33 cellular contexts compared by ENCODE assay signal in genomic region chr2:122528061-122528460, GRCh38.
DNase-seq lines count a peak whose midpoint lies in the region; ATAC-seq and TF ChIP-seq lines count a peak whose summit lies in the region.
"Had no signal": no experiment of that assay in that cellular context is flagged by ENCODE, and none has a peak within 500 bp of the region (broad histone marks: within the 10 kb centered on the region; RNA-seq: fewer than 3 reads in every experiment).

No MANE protein-coding gene starts in this region.

- TF ChIP-seq CTCF in WTC11 (IDR thresholded peaks at IDR 0.05), result no peak

- CTCF ChIA-PET in WTC11 (lab: Charles Lee), result no interaction called here

- POLR2A ChIA-PET in WTC11 (lab: Charles Lee), result interaction anchor here (0.7 kb wide), 1 partner anchor 351 kb away, joined by 6 read pairs; no protein-coding TSS in a partner anchor

- H3K9me3 Mint-ChIP-seq in WTC11, result no peaks in the 10 kb centered on the region
- H3K9me3 Mint-ChIP-seq: dendritic cell treated with granulocyte-macrophage colony-stimulating factor and Interleukin-4, amounts not matched to agents 40 ng/mL and 50 ng/mL, for 4 days; H9 had no signal

- peaks cover 17% of the 10 kb centered on the region for H3K4me1 Mint-ChIP-seq in WTC11
- H3K4me1 Mint-ChIP-seq: activated CD4-positive, alpha-beta T cell treated with anti-CD3 and anti-CD28 coated beads for 36 hours; activated naive CD4-positive, alpha-beta T cell treated with anti-CD3 and anti-CD28 coated beads, Interleukin-2, amount 50 U/mL, for 24 hours; stimulated activated effector memory CD8-positive, alpha-beta T cell treated with anti-CD3 and anti-CD28 coated beads, Interleukin-12 subunit alpha, Interleukin-12 subunit beta, amount 100 ng/mL, for 72 hours had no signal

- DNase-seq in HS-5 (ENCODE audit: low read depth) (peak; percentile 39), astrocyte of the hippocampus (ENCODE audit: low read depth, low spot score) (peak; percentile 26), hepatic stellate cell (ENCODE audit: low spot score) (peak; percentile 47), WTC11 (ENCODE audit: low spot score) (no peak), iPS-NIHi7 (ENCODE audit: extremely low spot score) (no peak)
- DNase-seq: activated CD4-positive, alpha-beta T cell treated with anti-CD3 and anti-CD28 coated beads for 36 hours; activated CD8-positive, alpha-beta T cell treated with anti-CD3 and anti-CD28 coated beads, Interleukin-2, amount 10 ng/mL, durations not matched to agents 7 days and 5 days; amygdala; C1 segment of cervical spinal cord; central memory CD4-positive, alpha-beta T cell; DMS153; GDM1; H9; heart left ventricle; Karpas-422; kidney glomerular epithelial cell; MV-4-11; naive thymus-derived CD8-positive, alpha-beta T cell; NCI-H1436; NCI-H2081 treated with DMSO at 0.1 percent for 48 hours; NCI-H226; NCI-H69; SHP77; T-helper 2 cell; transverse colon had no signal

- H3K4me3 Mint-ChIP-seq in WTC11, result no peak overlapping the region
- H3K4me3 Mint-ChIP-seq: activated CD4-positive, alpha-beta T cell treated with anti-CD3 and anti-CD28 coated beads for 36 hours; activated CD8-positive, alpha-beta T cell treated with anti-CD3 and anti-CD28 coated beads, Interleukin-2, amount 10 ng/mL, durations not matched to agents 7 days and 5 days; activated naive CD4-positive, alpha-beta T cell treated with anti-CD3 and anti-CD28 coated beads, Interleukin-2, amount 50 U/mL, for 24 hours; dendritic cell treated with granulocyte-macrophage colony-stimulating factor and Interleukin-4, amounts not matched to agents 40 ng/mL and 50 ng/mL, for 4 days; H9; naive thymus-derived CD8-positive, alpha-beta T cell; stimulated activated effector memory CD8-positive, alpha-beta T cell treated with anti-CD3 and anti-CD28 coated beads, Interleukin-12 subunit alpha, Interleukin-12 subunit beta, amount 100 ng/mL, for 72 hours had no signal

- no peaks in the 10 kb centered on the region for H3K36me3 Mint-ChIP-seq in WTC11
- H3K36me3 Mint-ChIP-seq: activated naive CD4-positive, alpha-beta T cell treated with anti-CD3 and anti-CD28 coated beads, Interleukin-2, amount 50 U/mL, for 24 hours; naive thymus-derived CD8-positive, alpha-beta T cell; stimulated activated effector memory CD8-positive, alpha-beta T cell treated with anti-CD3 and anti-CD28 coated beads, Interleukin-12 subunit alpha, Interleukin-12 subunit beta, amount 100 ng/mL, for 72 hours had no signal

- H3K27me3 Mint-ChIP-seq in WTC11 (ENCODE audit: low read depth), result no peaks in the 10 kb centered on the region; the same call in 1 of the 2 replicates
- H3K27me3 Mint-ChIP-seq: activated CD4-positive, alpha-beta T cell treated with anti-CD3 and anti-CD28 coated beads for 36 hours; dendritic cell treated with granulocyte-macrophage colony-stimulating factor and Interleukin-4, amounts not matched to agents 40 ng/mL and 50 ng/mL, for 4 days; naive thymus-derived CD8-positive, alpha-beta T cell had no signal

- ATAC-seq in GM18868 (IDR thresholded peaks at IDR 0.05; ENCODE audit: unreplicated experiment) (no peak), WTC11 (no peak), GM19351 (IDR thresholded peaks at IDR 0.05; ENCODE audit: unreplicated experiment) (no peak)
- ATAC-seq: activated CD4-positive, alpha-beta T cell treated with anti-CD3 and anti-CD28 coated beads for 36 hours; activated CD8-positive, alpha-beta T cell treated with anti-CD3 and anti-CD28 coated beads, Interleukin-2, amount 10 ng/mL, durations not matched to agents 7 days and 5 days; foreskin keratinocyte; heart left ventricle; HepG2; naive thymus-derived CD8-positive, alpha-beta T cell; stimulated activated effector memory CD8-positive, alpha-beta T cell treated with anti-CD3 and anti-CD28 coated beads, Interleukin-12 subunit alpha, Interleukin-12 subunit beta, amount 100 ng/mL, for 72 hours had no signal

- no peak overlapping the region for H3K27ac Mint-ChIP-seq in WTC11
- H3K27ac Mint-ChIP-seq: activated CD4-positive, alpha-beta T cell treated with anti-CD3 and anti-CD28 coated beads for 36 hours; activated CD8-positive, alpha-beta T cell treated with anti-CD3 and anti-CD28 coated beads, Interleukin-2, amount 10 ng/mL, durations not matched to agents 7 days and 5 days; activated naive CD4-positive, alpha-beta T cell treated with anti-CD3 and anti-CD28 coated beads, Interleukin-2, amount 50 U/mL, for 24 hours; activated T-helper 2 cell treated with anti-CD3 and anti-CD28 coated beads, Interferon-gamma antibody, Interleukin-2, Interleukin-4, amounts not matched to agents 10 μg/mL and 5 μg/mL and 100 μg/mL, durations not matched to agents 14 hours and 24 hours and 36 hours; dendritic cell treated with granulocyte-macrophage colony-stimulating factor and Interleukin-4, amounts not matched to agents 40 ng/mL and 50 ng/mL, for 4 days; H9; naive thymus-derived CD8-positive, alpha-beta T cell; stimulated activated effector memory CD8-positive, alpha-beta T cell treated with anti-CD3 and anti-CD28 coated beads, Interleukin-12 subunit alpha, Interleukin-12 subunit beta, amount 100 ng/mL, for 72 hours had no signal

TF ChIP-seq in WTC11, 78 proteins besides CTCF, POLR2A, EP300 and RAD21 (continues in another document):
- TF ChIP-seq ZNF532 (CRISPR knock-in tag; IDR thresholded peaks at IDR 0.05; ENCODE audit: borderline replicate concordance), result no peak
- no peak for TF ChIP-seq ZBTB43 (CRISPR knock-in tag; IDR thresholded peaks at IDR 0.05)
- no peak for TF ChIP-seq IRF1 (CRISPR knock-in tag; IDR thresholded peaks at IDR 0.05)
- no peak for TF ChIP-seq TEAD1 (CRISPR knock-in tag; IDR thresholded peaks at IDR 0.05)
- no peak for TF ChIP-seq HMGXB4 (CRISPR knock-in tag; IDR thresholded peaks at IDR 0.05)
- no peak for TF ChIP-seq ZNF263 (CRISPR knock-in tag; IDR thresholded peaks at IDR 0.05; ENCODE audit: low read depth)

Comparison
In these comparisons a context has a peak if more than half of its experiments do, and no peak if none do; other contexts are left out.
1. DNase-seq: peak in HS-5 (single experiment), astrocyte of the hippocampus (single experiment) and hepatic stellate cell (single experiment); none in WTC11 (single experiment) and iPS-NIHi7 (single experiment).